In the genomic region with DNA sequence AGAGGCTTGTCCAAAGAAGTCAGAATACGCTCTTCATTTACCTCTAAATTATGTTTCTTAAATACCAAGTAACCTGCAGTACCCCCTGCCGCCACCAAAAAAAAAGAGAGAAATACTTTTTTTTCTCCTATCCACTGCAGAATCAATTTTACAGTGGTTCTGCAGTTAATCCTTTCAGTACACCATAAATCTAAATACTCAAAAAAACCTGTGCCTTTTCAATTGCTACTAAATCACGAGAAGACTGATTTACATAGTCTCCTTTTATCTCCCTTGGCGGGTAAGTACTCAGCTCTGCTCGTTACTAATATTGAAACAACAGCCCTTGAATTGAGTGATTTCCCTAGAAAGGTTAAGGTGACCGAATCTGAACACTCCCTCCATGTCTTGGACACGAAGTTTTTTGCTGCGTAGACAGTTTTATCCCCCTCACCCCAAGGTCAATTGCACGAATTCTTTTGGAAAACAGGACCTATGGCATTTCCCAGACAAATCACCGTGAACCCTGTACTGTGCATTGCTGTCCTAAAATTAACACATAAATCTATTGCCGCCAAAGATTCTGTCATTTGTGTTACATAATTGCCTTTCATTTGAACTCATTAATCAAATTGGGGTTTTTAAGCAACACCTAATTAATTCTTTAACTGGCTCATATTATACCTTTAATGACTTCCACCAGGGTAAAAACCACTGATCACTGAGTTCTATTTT, we compare ENCODE assay signal across 8 cellular contexts. TPM values are rescaled to one million over a fixed set of nuclear protein-coding genes. Genes with fewer than 3 reads are reported as not detected.
DNase-seq lines count a peak whose midpoint lies in the region; ATAC-seq, FAIRE-seq and TF ChIP-seq lines count a peak whose summit lies in the region.

No MANE protein-coding gene starts in this region.

- FAIRE-seq in G401.6 (lab: Jason Lieb, UNC): peak; percentile 72
- FAIRE-seq in HepG2 (lab: Jason Lieb, UNC): no peak

- no peaks in the 10 kb centered on the region for H3K79me2 ChIP-seq in HepG2 (ENCODE audit: insufficient read depth, low read length)

- BruUV-seq in HepG2 (replicated peaks; lab: Mats Ljungman, UMichigan): no TSS peak

- POLR2A ChIA-PET in HepG2 (lab: Yijun Ruan, JAX): no interaction called here

- H2AFZ ChIP-seq in HepG2 (ENCODE audit: low read length): no peak overlapping the region

- ATAC-seq in GM21515 (IDR thresholded peaks at IDR 0.05; ENCODE audit: unreplicated experiment): peak; percentile 24
- ATAC-seq in HepG2: peak; percentile 73

- TF ChIP-seq POLR2A in adrenal gland (IDR thresholded peaks at IDR 0.05): no peak
- no peak for TF ChIP-seq POLR2A in HepG2 (IDR thresholded peaks at IDR 0.05; ENCODE audit: insufficient read depth in 1 of 2, low read depth in 2 of 2, low read length in 2 of 2)

- H3K27me3 ChIP-seq in adrenal gland (no peaks in the 10 kb centered on the region), HepG2 (ENCODE audit: control insufficient read depth in 1 of 2, insufficient read depth in 2 of 2, low read length in 2 of 2) (no peaks in the 10 kb centered on the region), tibial artery (no peaks in the 10 kb centered on the region)

- no peak overlapping the region for H3K9ac ChIP-seq in HepG2 (ENCODE audit: insufficient read depth, low read depth, low read length)

- TF ChIP-seq EP300 in HepG2 (IDR thresholded peaks at IDR 0.05; ENCODE audit: low read depth in 2 of 2, low read length in 2 of 2): no peak
- TF ChIP-seq EP300 in HepG2 (CRISPR knock-in tag; IDR thresholded peaks at IDR 0.05; ENCODE audit: borderline replicate concordance): no peak

- in situ Hi-C loops in HepG2 (cut with HindIII; ENCODE audit: extremely low pct_ligation_motif_present, low pct_unique_long_range_greater_than_20kb): loop anchor here (25.0 kb wide), 1 partner anchor 1365 kb away; a partner anchor contains a TSS

- intact Hi-C loops in adrenal gland (cut with DNase I): no loop called here
- intact Hi-C loops in HepG2 (cut with micrococcal nuclease; ENCODE audit: unreplicated experiment): no loop called here
- intact Hi-C loops in tibial artery (cut with DNase I; ENCODE audit: low total_unique reads): loop anchor here (10.0 kb wide), 1 partner anchor 223 kb away; no protein-coding TSS in a partner anchor

- H3K4me3 ChIP-seq in adrenal gland: peak overlapping the region in 2 of 4 donors; percentile 78 to 85
- no peak overlapping the region for H3K4me3 ChIP-seq in HepG2 (replicated peaks in 1 of 3; ENCODE audit: insufficient read depth in 1 of 3, low read depth in 2 of 3, low read length in 3 of 3)
- peak overlapping the region; percentile 83 to 93 for H3K4me3 ChIP-seq in tibial artery

- no peak for TF ChIP-seq RAD21 in HepG2 (CRISPR knock-in tag; IDR thresholded peaks at IDR 0.05)

- peak; percentile 70 for DNase-seq in LHCN-M2 (ENCODE audit: low read depth)
- no peak for DNase-seq in adrenal gland
- DNase-seq in HepG2 (ENCODE audit: low spot score): no peak
- no peak for DNase-seq in tibial artery
- DNase-seq in NCI-H510A treated with DMSO at 0.1 percent for 48 hours (lab: John Stamatoyannopoulos, UW): no peak
- no peak for DNase-seq in dedifferentiated amniotic fluid mesenchymal stem cell (ENCODE audit: extremely low spot score)

- H3K36me3 ChIP-seq in adrenal gland (replicated peaks in 1 of 2) (peaks cover 0 to 11% of the 10 kb centered on the region in 2 donors), HepG2 (replicated peaks in 1 of 2; ENCODE audit: control insufficient read depth in 1 of 2, insufficient read depth in 2 of 2, low read length in 2 of 2) (no peaks in the 10 kb centered on the region), tibial artery (peaks cover 21 to 23% (median 22%) of the 10 kb centered on the region in 3 donors)

- H4K20me1 ChIP-seq in HepG2 (ENCODE audit: insufficient read depth, low read length): no peaks in the 10 kb centered on the region

- peaks cover 7 to 28% of the 10 kb centered on the region in 2 donors for H3K4me1 ChIP-seq in adrenal gland (replicated peaks in 1 of 2)
- H3K4me1 ChIP-seq in HepG2 (ENCODE audit: insufficient read depth, low read length): peaks cover 17% of the 10 kb centered on the region; the same call in 1 of the 2 replicates
- peaks cover 0 to 31% (median 14%) of the 10 kb centered on the region in 4 donors for H3K4me1 ChIP-seq in tibial artery

- TF ChIP-seq CTCF in adrenal gland (IDR thresholded peaks at IDR 0.05): peak; percentile 43 to 65 (median 54)
- TF ChIP-seq CTCF in HepG2 (CRISPR knock-in tag; IDR thresholded peaks at IDR 0.05): no peak
- peak; percentile 49 to 68 for TF ChIP-seq CTCF in tibial artery (IDR thresholded peaks at IDR 0.05)

- H3K27ac ChIP-seq in adrenal gland (peak overlapping the region; percentile 8 to 97 (median 92)), HepG2 (ENCODE audit: extremely low read length, insufficient read depth, low read length) (no peak overlapping the region), tibial artery (peak overlapping the region; percentile 98 to 100)

- CTCF ChIA-PET in HepG2 (lab: Yijun Ruan, JAX; ENCODE audit: low intra/inter-chr PET ratio, low total read pairs): no interaction called here

- H3K9me3 ChIP-seq in adrenal gland (replicated peaks in 1 of 3) (no peaks in the 10 kb centered on the region), HepG2 (ENCODE audit: low read length) (no peaks in the 10 kb centered on the region), tibial artery (no peaks in the 10 kb centered on the region)

- H3K4me2 ChIP-seq in HepG2 (ENCODE audit: low read depth, low read length): peak overlapping the region; percentile 22; the same call in 1 of the 2 replicates

- WGBS in adrenal gland, 4 donors: 8 to 16% (median 10%) methylated on average over 11 of the region's 11 CpGs
- 21% methylated on average over 11 of the region's 11 CpGs for WGBS in HepG2 (ENCODE audit: low lambda C conversion rate)

TF ChIP-seq in HepG2, 621 proteins besides CTCF, POLR2A, EP300 and RAD21 (continues in another document):
- no peak for TF ChIP-seq NFIB (CRISPR knock-in tag; IDR thresholded peaks at IDR 0.05; ENCODE audit: borderline replicate concordance)

RNA-seq across cellular contexts. Expression of a gene that starts 0.5 kb away (rescaled TPM):
- 9,336 and 11,900 TPM in 2 replicates for total RNA-seq in LHCN-M2 (2014; rRNA removed)
- polyA plus RNA-seq in LHCN-M2 (2012): 5,344 TPM
- 1,000 to 10,000 TPM in 4 of 8 donors, 100 to 1,000 TPM in 4; 374 to 1,377 (median 956) TPM for total RNA-seq in adrenal gland
- 100 to 1,000 TPM; 322 to 882 (median 377) TPM for polyA plus RNA-seq in adrenal gland
- not detected in 2 replicates for total RNA-seq in HepG2 (2016; rRNA removed; fragmentation: Illumina TruSeq; extraction: Trizol)
- not detected in 2 replicates for total RNA-seq in HepG2 (2016; cell fraction: cytosol; rRNA removed; fragmentation: Illumina TruSeq; extraction: Trizol; ENCODE audit: low read depth)
- total RNA-seq in HepG2 (2016; cell fraction: insoluble cytoplasmic fraction; rRNA removed; fragmentation: Illumina TruSeq; extraction: Trizol): not detected in 2 replicates
- total RNA-seq in HepG2 (2016; cell fraction: membrane; rRNA removed; fragmentation: Illumina TruSeq; extraction: Trizol): not detected in 2 replicates
- total RNA-seq in HepG2 (2016; cell fraction: nucleus; rRNA removed; fragmentation: Illumina TruSeq; extraction: Trizol): not detected in 2 replicates
- not detected in 2 replicates for polyA plus RNA-seq in HepG2 (2011; rRNA removed)
- polyA plus RNA-seq in HepG2 (2011; cell fraction: cytosol; rRNA removed): 0.04 and 0.12 TPM in 2 replicates
- 0.14 and 0.16 TPM in 2 replicates for polyA plus RNA-seq in HepG2 (2011; cell fraction: nucleus; rRNA removed)
- polyA plus RNA-seq in HepG2 (2012): not detected in 2 replicates
- not detected in 2 replicates for polyA plus RNA-seq in HepG2 (2016; cell fraction: cytosol; fragmentation: Illumina TruSeq; extraction: Trizol; ENCODE audit: low read depth)
- not detected in 2 replicates for polyA plus RNA-seq in HepG2 (2016; cell fraction: insoluble cytoplasmic fraction; fragmentation: Illumina TruSeq; extraction: Trizol; ENCODE audit: low read depth)
- not detected in 2 replicates for polyA plus RNA-seq in HepG2 (2016; cell fraction: membrane; fragmentation: Illumina TruSeq; extraction: Trizol; ENCODE audit: low read depth)
- polyA plus RNA-seq in HepG2 (2016; cell fraction: nucleus; fragmentation: Illumina TruSeq; extraction: Trizol; ENCODE audit: insufficient read depth, low read depth): not detected in 2 replicates
- 0.76 and 313 TPM in 2 replicates for polyA minus RNA-seq in HepG2 (2011; rRNA and poly(A)+ RNA removed; ENCODE audit: low replicate concordance)
- polyA minus RNA-seq in HepG2 (2011; cell fraction: cytosol; rRNA and poly(A)+ RNA removed): 3.5 and 6.8 TPM in 2 replicates
- polyA minus RNA-seq in HepG2 (2011; cell fraction: nucleus; rRNA and poly(A)+ RNA removed): 0.87 and 3.2 TPM in 2 replicates

RNA-seq across cellular contexts. Expression of a gene that starts 26.1 kb away (rescaled TPM):
- total RNA-seq in LHCN-M2 (2014; rRNA removed) (5.9 and 6.0 TPM in 2 replicates), adrenal gland (10 to 100 TPM in 1 of 8 donors, 1 to 10 TPM in 7; 1.7 to 10.5 (median 5.5) TPM), HepG2 (2016; rRNA removed; fragmentation: Illumina TruSeq; extraction: Trizol) (3.0 and 6.1 TPM in 2 replicates)
- polyA plus RNA-seq in LHCN-M2 (2012): 2.3 TPM
- polyA plus RNA-seq in adrenal gland (1 to 10 TPM; 1.3 to 3.7 (median 2.2) TPM), HepG2 (2011; rRNA removed) (1.3 and 2.0 TPM in 2 replicates)
- 4.0 and 4.8 TPM in 2 replicates for total RNA-seq in HepG2 (2016; cell fraction: cytosol; rRNA removed; fragmentation: Illumina TruSeq; extraction: Trizol; ENCODE audit: low read depth)
- 2.6 and 3.6 TPM in 2 replicates for total RNA-seq in HepG2 (2016; cell fraction: insoluble cytoplasmic fraction; rRNA removed; fragmentation: Illumina TruSeq; extraction: Trizol)
- 1.7 and 2.1 TPM in 2 replicates for total RNA-seq in HepG2 (2016; cell fraction: membrane; rRNA removed; fragmentation: Illumina TruSeq; extraction: Trizol)
- total RNA-seq in HepG2 (2016; cell fraction: nucleus; rRNA removed; fragmentation: Illumina TruSeq; extraction: Trizol): 3.6 and 5.3 TPM in 2 replicates
- 0.54 and 6.3 TPM in 2 replicates for polyA plus RNA-seq in HepG2 (2011; cell fraction: cytosol; rRNA removed)
- 1.00 and 1.2 TPM in 2 replicates for polyA plus RNA-seq in HepG2 (2011; cell fraction: nucleus; rRNA removed)
- polyA plus RNA-seq in HepG2 (2012): 0.95 and 1.5 TPM in 2 replicates
- 0.96 and 1.3 TPM in 2 replicates for polyA plus RNA-seq in HepG2 (2016; cell fraction: cytosol; fragmentation: Illumina TruSeq; extraction: Trizol; ENCODE audit: low read depth)
- 5.6 and 6.4 TPM in 2 replicates for polyA plus RNA-seq in HepG2 (2016; cell fraction: insoluble cytoplasmic fraction; fragmentation: Illumina TruSeq; extraction: Trizol; ENCODE audit: low read depth)
- 0.78 and 1.4 TPM in 2 replicates for polyA plus RNA-seq in HepG2 (2016; cell fraction: membrane; fragmentation: Illumina TruSeq; extraction: Trizol; ENCODE audit: low read depth)
- polyA plus RNA-seq in HepG2 (2016; cell fraction: nucleus; fragmentation: Illumina TruSeq; extraction: Trizol; ENCODE audit: insufficient read depth, low read depth): 3.1 and 4.0 TPM in 2 replicates
- 1.6 and 2.9 TPM in 2 replicates for polyA minus RNA-seq in HepG2 (2011; rRNA and poly(A)+ RNA removed; ENCODE audit: low replicate concordance)
- 1.6 and 2.6 TPM in 2 replicates for polyA minus RNA-seq in HepG2 (2011; cell fraction: cytosol; rRNA and poly(A)+ RNA removed)
- polyA minus RNA-seq in HepG2 (2011; cell fraction: nucleus; rRNA and poly(A)+ RNA removed): 8.4 and 10.6 TPM in 2 replicates

Comparison
In these comparisons a context has a peak if more than half of its experiments do, and no peak if none do; other contexts are left out.
1. H3K4me3 ChIP-seq: peak in tibial artery (2 of 2); none in HepG2 (0 of 3).
2. RNA of a gene that starts 0.5 kb away (total RNA-seq): 9,336 to 11,900 TPM in LHCN-M2 and 374 to 1,377 TPM in adrenal gland; not detected in HepG2; every median in the first group is over 100 times any median in the second.